Comparison of ENCODE assay signal across 22 cellular contexts in genomic region chr15:70442211-70442610, GRCh38.
DNase-seq lines count a peak whose midpoint lies in the region; ATAC-seq and TF ChIP-seq lines count a peak whose summit lies in the region.
"Had no signal": no experiment of that assay in that cellular context is flagged by ENCODE, and none has a peak within 500 bp of the region (broad histone marks: within the 10 kb centered on the region; RNA-seq: fewer than 3 reads in every experiment).

No MANE protein-coding gene starts in this region.

- no peak for ATAC-seq in natural killer cell
- no peak for ATAC-seq in natural killer cell treated with Interleukin-12 subunit alpha and Interleukin-12 subunit beta and Interleukin-15 and Interleukin-18, amount 100 ng/mL, for 72 hours
- ATAC-seq in RWPE2 (ENCODE audit: low read depth) = no peak

- no peak overlapping the region for H3K27ac Mint-ChIP-seq in natural killer cell
- H3K27ac Mint-ChIP-seq in natural killer cell treated with Interleukin-12 subunit alpha and Interleukin-12 subunit beta and Interleukin-15 and Interleukin-18, amount 100 ng/mL, for 72 hours = no peak overlapping the region
- H3K27ac Mint-ChIP-seq in activated CD4-positive, alpha-beta memory T cell treated with anti-CD3 and anti-CD28 coated beads for 36 hours = no peak overlapping the region
- H3K27ac Mint-ChIP-seq: CD14-positive monocyte; CD4-positive, alpha-beta T cell; CD8-positive, alpha-beta memory T cell had no signal

- H3K27me3 ChIP-seq in RWPE2 (ENCODE audit: insufficient read depth, poor library complexity, severe bottlenecking) (no peaks in the 10 kb centered on the region), neuronal stem cell (ENCODE audit: control insufficient read depth in 3 of 3, insufficient read depth in 3 of 3, low read depth in 1 of 3, low read length in 3 of 3) (peaks cover 0 to 21% (median 0%) of the 10 kb centered on the region in 3 experiments)
- H3K27me3 ChIP-seq: BE2C had no signal

- DNase-seq in natural killer cell (peak; percentile 4), RWPE2 (ENCODE audit: low spot score) (peak; percentile 61), neuronal stem cell (ENCODE audit: low spot score) (no peak), Kasumi-1 (lab: John Stamatoyannopoulos, UW) (no peak)
- no peak for DNase-seq in natural killer cell treated with Interleukin-12 subunit alpha and Interleukin-12 subunit beta and Interleukin-15 and Interleukin-18, amount 100 ng/mL, for 72 hours (ENCODE audit: low spot score)
- no peak for DNase-seq in activated naive CD4-positive, alpha-beta T cell (lab: John Stamatoyannopoulos, UW)
- DNase-seq in activated CD4-positive, alpha-beta memory T cell treated with anti-CD3 and anti-CD28 coated beads for 36 hours = no peak
- DNase-seq: 8988T; ACHN; AML-193; BE2C; Calu3; CD4-positive, alpha-beta T cell; CD8-positive, alpha-beta memory T cell; DMS53; DMS79 treated with DMSO at 0.1 percent for 48 hours; GF-D8; GOT3; HCEC 1CT had no signal

- no peak overlapping the region for H3K14ac ChIP-seq in neuronal stem cell (ENCODE audit: low read length)

- peaks cover 15% of the 10 kb centered on the region for H3K4me1 ChIP-seq in RWPE2 (ENCODE audit: insufficient read depth, poor library complexity, severe bottlenecking)
- peaks cover 0 to 7% of the 10 kb centered on the region in 2 donors for H3K4me1 ChIP-seq in neuronal stem cell (ENCODE audit: control insufficient read depth in 2 of 2, insufficient read depth in 1 of 2, low read depth in 1 of 2, low read length in 2 of 2)

- intact Hi-C loops in natural killer cell (cut with micrococcal nuclease) = no loop called here
- intact Hi-C loops in activated CD4-positive, alpha-beta memory T cell treated with anti-CD3 and anti-CD28 coated beads for 36 hours (cut with micrococcal nuclease) = no loop called here

- no peaks in the 10 kb centered on the region for H3K9me3 Mint-ChIP-seq in natural killer cell
- no peaks in the 10 kb centered on the region for H3K9me3 Mint-ChIP-seq in natural killer cell treated with Interleukin-12 subunit alpha and Interleukin-12 subunit beta and Interleukin-15 and Interleukin-18, amount 100 ng/mL, for 72 hours
- no peaks in the 10 kb centered on the region for H3K9me3 Mint-ChIP-seq in activated CD4-positive, alpha-beta memory T cell treated with anti-CD3 and anti-CD28 coated beads for 36 hours
- H3K9me3 Mint-ChIP-seq: CD14-positive monocyte; CD4-positive, alpha-beta T cell; CD8-positive, alpha-beta memory T cell had no signal

- no peak overlapping the region for H3K4me3 ChIP-seq in RWPE2 (ENCODE audit: severe bottlenecking)
- H3K4me3 ChIP-seq in neuronal stem cell (ENCODE audit: low read length in 2 of 2) = no peak overlapping the region
- H3K4me3 ChIP-seq: A549; BLaER1 treated with 17β-estradiol and CSF1 and Interleukin-3, amounts not matched to agents 10 nM and 100 nM had no signal

- H2BK12ac ChIP-seq in neuronal stem cell (ENCODE audit: low read length) = no peak overlapping the region

- H3K27me3 Mint-ChIP-seq in natural killer cell (ENCODE audit: low read depth in 2 of 2) = peaks cover 45 to 70% of the 10 kb centered on the region in 2 donors
- H3K27me3 Mint-ChIP-seq in natural killer cell treated with Interleukin-12 subunit alpha and Interleukin-12 subunit beta and Interleukin-15 and Interleukin-18, amount 100 ng/mL, for 72 hours = peaks cover 49 to 62% of the 10 kb centered on the region in 2 donors
- peaks cover 25% of the 10 kb centered on the region for H3K27me3 Mint-ChIP-seq in activated CD4-positive, alpha-beta memory T cell treated with anti-CD3 and anti-CD28 coated beads for 36 hours

- no peaks in the 10 kb centered on the region for H3K36me3 Mint-ChIP-seq in natural killer cell
- H3K36me3 Mint-ChIP-seq in natural killer cell treated with Interleukin-12 subunit alpha and Interleukin-12 subunit beta and Interleukin-15 and Interleukin-18, amount 100 ng/mL, for 72 hours = no peaks in the 10 kb centered on the region
- H3K36me3 Mint-ChIP-seq in activated CD4-positive, alpha-beta memory T cell treated with anti-CD3 and anti-CD28 coated beads for 36 hours = no peaks in the 10 kb centered on the region

- no peak overlapping the region for H3K9ac ChIP-seq in neuronal stem cell (ENCODE audit: low read depth, low read length, poor library complexity)
- H3K9ac ChIP-seq: BLaER1 treated with 17β-estradiol and CSF1 and Interleukin-3, amounts not matched to agents 10 nM and 100 nM had no signal

- H3K36me3 ChIP-seq in RWPE2 (ENCODE audit: low read depth) (no peaks in the 10 kb centered on the region), neuronal stem cell (replicated peaks in 1 of 2; ENCODE audit: control insufficient read depth in 2 of 2, insufficient read depth in 2 of 2, low read length in 2 of 2) (no peaks in the 10 kb centered on the region)
- H3K36me3 ChIP-seq: BE2C; BLaER1 treated with 17β-estradiol and CSF1 and Interleukin-3, amounts not matched to agents 10 nM and 100 nM had no signal

- POLR2A ChIA-PET in activated CD4-positive, alpha-beta memory T cell treated with anti-CD3 and anti-CD28 coated beads for 36 hours (lab: Charles Lee) = no interaction called here

- H3K4me2 ChIP-seq in neuronal stem cell (ENCODE audit: insufficient read depth, low read length, poor library complexity, severe bottlenecking) = no peak overlapping the region
- H3K4me2 ChIP-seq: A549; BLaER1 treated with 17β-estradiol and CSF1 and Interleukin-3, amounts not matched to agents 10 nM and 100 nM had no signal

- H3K9me3 ChIP-seq in RWPE2 (ENCODE audit: severe bottlenecking) = no peaks in the 10 kb centered on the region
- no peaks in the 10 kb centered on the region for H3K9me3 ChIP-seq in neuronal stem cell (replicated peaks in 1 of 2; ENCODE audit: control insufficient read depth in 2 of 2, insufficient read depth in 1 of 2, low read depth in 1 of 2, low read length in 2 of 2)
- H3K9me3 ChIP-seq: A549; BE2C; BLaER1 treated with 17β-estradiol and CSF1 and Interleukin-3, amounts not matched to agents 10 nM and 100 nM had no signal

- H4K91ac ChIP-seq in neuronal stem cell (ENCODE audit: low read depth, low read length, poor library complexity) = no peak overlapping the region

- H3K4me1 Mint-ChIP-seq in natural killer cell = peaks cover 0 to 7% of the 10 kb centered on the region in 2 donors
- H3K4me1 Mint-ChIP-seq in natural killer cell treated with Interleukin-12 subunit alpha and Interleukin-12 subunit beta and Interleukin-15 and Interleukin-18, amount 100 ng/mL, for 72 hours (ENCODE audit: low read depth in 2 of 2) = peaks cover 0 to 1% of the 10 kb centered on the region in 2 donors
- H3K4me1 Mint-ChIP-seq in activated CD4-positive, alpha-beta memory T cell treated with anti-CD3 and anti-CD28 coated beads for 36 hours (ENCODE audit: low read depth) = peaks cover under 1% of the 10 kb centered on the region

- H3K18ac ChIP-seq in neuronal stem cell (ENCODE audit: low read length) = peak overlapping the region; percentile 32

- H2AK5ac ChIP-seq in neuronal stem cell (ENCODE audit: low read depth, low read length) = peak overlapping the region; percentile 29

- H2AFZ ChIP-seq in neuronal stem cell (ENCODE audit: low read length) = no peak overlapping the region

- H3K27ac ChIP-seq in RWPE2 (ENCODE audit: poor library complexity, severe bottlenecking) (no peak overlapping the region), neuronal stem cell (replicated peaks; ENCODE audit: low read length) (no peak overlapping the region)
- H3K27ac ChIP-seq: A549; BLaER1 treated with 17β-estradiol and CSF1 and Interleukin-3, amounts not matched to agents 10 nM and 100 nM had no signal

- no CpG with 5 or more reads among the region's 13 CpGs for WGBS in neuronal stem cell (ENCODE audit: extremely low coverage in 2 of 2, insufficient read length in 2 of 2, insufficient replicate concordance in 1 of 2), 2 donors

- no peak overlapping the region for H3K23ac ChIP-seq in neuronal stem cell (ENCODE audit: low read depth, low read length, poor library complexity)

- H3K4ac ChIP-seq in neuronal stem cell (ENCODE audit: low read length) = no peak overlapping the region

- CTCF ChIA-PET in activated CD4-positive, alpha-beta memory T cell treated with anti-CD3 and anti-CD28 coated beads for 36 hours (lab: Charles Lee) = no interaction called here

- no peak overlapping the region for H4K8ac ChIP-seq in neuronal stem cell (ENCODE audit: low read depth, low read length)

- TF ChIP-seq CTCF in natural killer cell (IDR thresholded peaks at IDR 0.05) (no peak), RWPE2 (IDR thresholded peaks at IDR 0.05; ENCODE audit: poor library complexity, severe bottlenecking) (no peak)

- no peaks in the 10 kb centered on the region for H3K79me1 ChIP-seq in neuronal stem cell (ENCODE audit: low read depth, low read length)

- no peak overlapping the region for H2BK120ac ChIP-seq in neuronal stem cell (ENCODE audit: low read depth, low read length)

- peak overlapping the region; percentile 10 for H2BK15ac ChIP-seq in neuronal stem cell (ENCODE audit: low read length)

- H2BK5ac ChIP-seq in neuronal stem cell (ENCODE audit: low read length) = no peak overlapping the region

- no peak overlapping the region for H3K4me3 Mint-ChIP-seq in natural killer cell
- no peak overlapping the region for H3K4me3 Mint-ChIP-seq in natural killer cell treated with Interleukin-12 subunit alpha and Interleukin-12 subunit beta and Interleukin-15 and Interleukin-18, amount 100 ng/mL, for 72 hours
- no peak overlapping the region for H3K4me3 Mint-ChIP-seq in activated CD4-positive, alpha-beta memory T cell treated with anti-CD3 and anti-CD28 coated beads for 36 hours
- H3K4me3 Mint-ChIP-seq: CD4-positive, alpha-beta T cell; CD8-positive, alpha-beta memory T cell had no signal

Comparison
In these comparisons a context has a peak if more than half of its experiments do, and no peak if none do; other contexts are left out.
1. DNase-seq: peak in natural killer cell (single experiment) and RWPE2 (single experiment); none in natural killer cell treated with Interleukin-12 subunit alpha and Interleukin-12 subunit beta and Interleukin-15 and Interleukin-18, amount 100 ng/mL, for 72 hours (single experiment), neuronal stem cell (single experiment), activated naive CD4-positive, alpha-beta T cell (0 of 4), Kasumi-1 (0 of 2) and activated CD4-positive, alpha-beta memory T cell treated with anti-CD3 and anti-CD28 coated beads for 36 hours (single experiment).